10 cellular contexts compared by ENCODE assay signal in the genomic region with DNA sequence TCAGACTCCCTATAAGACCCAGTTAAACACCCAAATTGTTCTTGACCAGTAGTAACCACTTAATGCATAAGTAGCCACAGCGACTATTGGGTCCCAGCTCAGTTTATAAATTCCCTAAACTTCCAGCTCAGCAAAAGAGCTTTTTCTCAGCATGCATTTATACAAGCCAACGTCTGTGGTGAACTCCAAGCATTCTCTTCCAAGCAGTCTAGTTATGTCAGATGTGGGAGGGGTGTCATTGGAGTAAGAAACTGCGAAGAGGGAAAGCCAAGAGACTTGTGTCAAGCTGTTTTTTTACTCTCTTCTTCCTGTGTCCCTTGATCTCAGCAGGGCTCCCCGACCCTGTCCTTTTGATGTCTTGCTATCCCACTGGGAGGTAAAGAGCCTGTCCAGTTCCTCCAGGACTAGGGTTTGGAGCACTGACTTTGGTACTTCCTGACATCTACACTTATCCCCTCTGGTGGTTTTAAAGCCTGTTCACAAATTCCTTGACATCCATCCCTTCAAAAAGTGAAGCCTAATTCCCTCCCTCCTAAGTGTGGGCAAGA.
A peak's percentile ranks its signal among the peaks of the same experiment; 100 is the strongest.
DNase-seq lines count a peak whose midpoint lies in the region; ATAC-seq and TF ChIP-seq lines count a peak whose summit lies in the region.
"Had no signal": no experiment of that assay in that cellular context is flagged by ENCODE, and none has a peak within 500 bp of the region (broad histone marks: within the 10 kb centered on the region; RNA-seq: fewer than 3 reads in every experiment).

No MANE protein-coding gene starts in this region.

- no peak for TF ChIP-seq POLR2A in suprapubic skin (IDR thresholded peaks at IDR 0.05)

- H3K36me3 ChIP-seq in heart right ventricle (no peaks in the 10 kb centered on the region), right atrium auricular region (no peaks in the 10 kb centered on the region), mammary epithelial cell (ENCODE audit: insufficient read depth, low read length) (no peaks in the 10 kb centered on the region), aorta (ENCODE audit: control insufficient read depth in 1 of 2, insufficient read depth in 2 of 2, low read length in 1 of 2) (no peaks in the 10 kb centered on the region), suprapubic skin (no peaks in the 10 kb centered on the region)
- H3K36me3 ChIP-seq: thyroid gland had no signal

- H4K20me1 ChIP-seq in mammary epithelial cell (ENCODE audit: insufficient read depth, low read length): no peaks in the 10 kb centered on the region

- H3K9me3 ChIP-seq in heart right ventricle: no peaks in the 10 kb centered on the region
- no peaks in the 10 kb centered on the region for H3K9me3 ChIP-seq in right atrium auricular region
- no peaks in the 10 kb centered on the region for H3K9me3 ChIP-seq in mammary epithelial cell (replicated peaks; ENCODE audit: insufficient read depth, low read length)
- H3K9me3 ChIP-seq in aorta (ENCODE audit: control insufficient read depth, low read length): no peaks in the 10 kb centered on the region
- H3K9me3 ChIP-seq in suprapubic skin: no peaks in the 10 kb centered on the region
- H3K9me3 ChIP-seq: thyroid gland had no signal

- H3K27ac ChIP-seq in heart right ventricle: peak overlapping the region in 9 of 10 donors; percentile 33 to 80 (median 56)
- peak overlapping the region in 1 of 2 donors; percentile 40 for H3K27ac ChIP-seq in right atrium auricular region
- H3K27ac ChIP-seq in mammary epithelial cell (ENCODE audit: insufficient read depth, low read depth, low read length): no peak overlapping the region
- H3K27ac ChIP-seq in aorta (ENCODE audit: low read depth in 1 of 2, low read length in 2 of 2): peak overlapping the region; percentile 87 to 93
- no peak overlapping the region for H3K27ac ChIP-seq in suprapubic skin
- H3K27ac ChIP-seq: thyroid gland, WERI-Rb-1 had no signal

- no peaks in the 10 kb centered on the region for H3K79me2 ChIP-seq in mammary epithelial cell (ENCODE audit: insufficient read depth, low read length)

- dilution Hi-C loops in mammary epithelial cell (cut with HindIII; ENCODE audit: low sequenced_read_pairs): no loop called here

- DNase-seq in heart right ventricle (no peak), right atrium auricular region (ENCODE audit: low spot score) (no peak), mammary epithelial cell (no peak), iPS-NIHi11 (ENCODE audit: low spot score) (peak; percentile 37), aorta (no peak), suprapubic skin (ENCODE audit: low spot score in 2 of 2) (no peak), NCI-H774 (lab: John Stamatoyannopoulos, UW) (no peak)
- DNase-seq: WERI-Rb-1 had no signal

- CTCF ChIA-PET in mammary epithelial cell (lab: Charles Lee; ENCODE audit: low non-redundant PET): interaction anchor here (0.5 kb wide), 1 partner anchor 284 kb away, joined by 3 read pairs; no protein-coding TSS in a partner anchor

- H3K9ac ChIP-seq in mammary epithelial cell (ENCODE audit: insufficient read depth, low read length): no peak overlapping the region

- intact Hi-C loops in heart right ventricle (cut with DNase I): loop anchor here in 2 of 10 donors (5.0 kb wide), 2 partner anchors 36 to 66 kb away; no protein-coding TSS in a partner anchor
- intact Hi-C loops in mammary epithelial cell (cut with micrococcal nuclease): no loop called here
- intact Hi-C loops in aorta (cut with DNase I): loop anchor here (5.0 to 10.0 kb wide), 2 partner anchors 66 to 69 kb away; a partner anchor contains a TSS

- no peak overlapping the region for H3K4me2 ChIP-seq in mammary epithelial cell (ENCODE audit: insufficient read depth, low read depth, low read length)

- no TSS peak for BruUV-seq in mammary epithelial cell (replicated peaks; lab: Mats Ljungman, UMichigan)

- TF ChIP-seq CTCF in heart right ventricle (IDR thresholded peaks at IDR 0.05) (no peak), right atrium auricular region (IDR thresholded peaks at IDR 0.05) (no peak), mammary epithelial cell (conservative IDR thresholded peaks at IDR 0.05 in 1 of 2, IDR thresholded peaks at IDR 0.05 in 1 of 2; ENCODE audit: extremely low read depth in 1 of 2, insufficient read depth in 1 of 2, low read depth in 1 of 2, low read length in 2 of 2) (no peak), suprapubic skin (IDR thresholded peaks at IDR 0.05) (no peak)

- H3K4me3 ChIP-seq in heart right ventricle (no peak overlapping the region), right atrium auricular region (no peak overlapping the region), mammary epithelial cell (replicated peaks in 1 of 3; ENCODE audit: insufficient read depth in 1 of 3, low read depth in 2 of 3, low read length in 3 of 3) (no peak overlapping the region), aorta (ENCODE audit: low read length in 2 of 2) (no peak overlapping the region), suprapubic skin (no peak overlapping the region)
- H3K4me3 ChIP-seq: thyroid gland had no signal

- TF ChIP-seq EP300 in suprapubic skin (IDR thresholded peaks at IDR 0.05): no peak

- no peaks in the 10 kb centered on the region for H3K27me3 ChIP-seq in heart right ventricle
- H3K27me3 ChIP-seq in right atrium auricular region: no peaks in the 10 kb centered on the region
- H3K27me3 ChIP-seq in mammary epithelial cell (ENCODE audit: insufficient read depth, low read length): no peaks in the 10 kb centered on the region
- H3K27me3 ChIP-seq in aorta (ENCODE audit: control insufficient read depth in 1 of 2, insufficient read depth in 2 of 2, low read length in 1 of 2): no peaks in the 10 kb centered on the region
- H3K27me3 ChIP-seq in suprapubic skin: no peaks in the 10 kb centered on the region
- H3K27me3 ChIP-seq: thyroid gland had no signal

- in situ Hi-C loops in mammary epithelial cell (cut with MboI; ENCODE audit: low sequenced_read_pairs in 2 of 2): no loop called here

- H3K4me1 ChIP-seq in heart right ventricle (peaks cover 14 to 57% (median 40%) of the 10 kb centered on the region in 9 donors), right atrium auricular region (peaks cover 0 to 31% of the 10 kb centered on the region in 2 donors), mammary epithelial cell (ENCODE audit: insufficient read depth, low read length) (peaks cover 29% of the 10 kb centered on the region), aorta (ENCODE audit: control insufficient read depth in 1 of 2, insufficient read depth in 2 of 2, low read length in 2 of 2) (peaks cover 11 to 20% of the 10 kb centered on the region in 2 donors), suprapubic skin (no peaks in the 10 kb centered on the region)

- ATAC-seq in heart right ventricle: peak in 3 of 8 donors; percentile 13 to 57 (median 45)
- peak; percentile 40 for ATAC-seq in aorta (ENCODE audit: low FRiP score)
- no peak for ATAC-seq in HG02973 (IDR thresholded peaks at IDR 0.05; ENCODE audit: unreplicated experiment)

- WGBS in heart right ventricle, 2 donors: 54 to 58% methylated on average over 4 of the region's 4 CpGs
- WGBS in mammary epithelial cell (ENCODE audit: low coverage, missing lambda C conversion rate): 53% methylated on average over 4 of the region's 4 CpGs
- WGBS in aorta, 2 donors: 3 to 13% methylated on average over 4 of the region's 4 CpGs
- 49% methylated on average over 4 of the region's 4 CpGs for WGBS in suprapubic skin

- H2AFZ ChIP-seq in mammary epithelial cell (ENCODE audit: low read depth, low read length): peak overlapping the region; percentile 46

Comparison
In these comparisons a context has a peak if more than half of its experiments do, and no peak if none do; other contexts are left out.
1. H3K27ac ChIP-seq: peak in heart right ventricle (9 of 10) and aorta (2 of 2); none in mammary epithelial cell (single experiment) and suprapubic skin (single experiment).